Comparison of ENCODE assay signal across 33 cellular contexts in the genomic region with DNA sequence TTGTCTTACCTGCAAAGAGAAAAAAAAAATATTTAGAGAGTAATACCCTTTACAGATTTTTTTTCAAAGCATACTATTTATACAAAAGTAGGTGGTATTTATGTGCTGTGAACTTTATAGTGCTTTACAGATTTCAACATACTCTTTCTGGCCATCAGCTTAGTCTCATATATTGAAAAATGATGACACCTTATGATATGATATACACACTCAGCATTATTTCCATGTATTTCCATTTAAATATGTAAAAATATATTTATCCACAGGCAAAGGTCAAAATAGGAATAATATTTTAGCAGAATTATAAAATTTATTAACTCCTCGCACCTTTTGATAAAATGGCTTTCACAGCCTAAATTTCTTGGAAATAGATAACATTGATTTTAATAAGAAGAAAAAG.
"Had no signal": no experiment of that assay in that cellular context is flagged by ENCODE, and none has a peak within 500 bp of the region (broad histone marks: within the 10 kb centered on the region; RNA-seq: fewer than 3 reads in every experiment).

No MANE protein-coding gene starts in this region.

- H3K4me3 ChIP-seq: adrenal gland, ascending aorta, body of pancreas, breast epithelium, cardiac muscle cell had no signal

- H3K27ac ChIP-seq: adrenal gland, ascending aorta, body of pancreas, brain microvascular endothelial cell, breast epithelium, cardiac muscle cell had no signal

- DNase-seq: activated effector memory CD4-positive, alpha-beta T cell treated with Interleukin-2 at 50 U/mL for 16 hours; activated gamma-delta T cell; activated gamma-delta T cell treated with Interleukin-2 at 50 U/mL for 16 hours; activated naive CD4-positive, alpha-beta T cell; activated naive CD4-positive, alpha-beta T cell treated with anti-CD3 and anti-CD28 coated beads for 36 hours; activated naive CD4-positive, alpha-beta T cell treated with anti-CD3 and anti-CD28 coated beads, Interleukin-2, amount 10 ng/mL, durations not matched to agents 7 days and 5 days; activated naive CD4-positive, alpha-beta T cell treated with anti-CD3 and anti-CD28 coated beads, Interleukin-2, amount 50 U/mL, for 16 hours; activated naive CD4-positive, alpha-beta T cell treated with Interleukin-2 at 50 U/mL for 16 hours; activated naive CD8-positive, alpha-beta T cell treated with anti-CD3 and anti-CD28 coated beads for 36 hours; activated naive CD8-positive, alpha-beta T cell treated with anti-CD3 and anti-CD28 coated beads, Interleukin-2, amount 10 ng/mL, durations not matched to agents 7 days and 5 days; activated naive CD8-positive, alpha-beta T cell treated with anti-CD3 and anti-CD28 coated beads, Interleukin-2, amount 50 U/mL, for 24 hours; activated T-cell treated with anti-CD3 and anti-CD28 coated beads, Interleukin-2, amount 50 U/mL, for 1 hour; activated T-cell treated with anti-CD3 and anti-CD28 coated beads, Interleukin-2, amount 50 U/mL, for 24 hours; activated T-cell treated with anti-CD3 and anti-CD28 coated beads, Interleukin-2, amount 50 U/mL, for 4 hours; activated T-cell treated with anti-CD3 and anti-CD28 coated beads, Interleukin-2, amount 50 U/mL, for 48 hours; activated T-cell treated with anti-CD3 and anti-CD28 coated beads, Interleukin-2, amount 50 U/mL, for 72 hours; adrenal gland; amniotic stem cell; amygdala; anterior cingulate cortex; aorta; body of pancreas; brain microvascular endothelial cell; caudate nucleus; central memory CD4-positive, alpha-beta T cell; cerebellar nuclear complex had no signal

- FAIRE-seq: astrocyte, bronchial epithelial cell had no signal

- H3K9me3 ChIP-seq: adrenal gland, ascending aorta, body of pancreas, breast epithelium had no signal

- H3K27me3 ChIP-seq: adrenal gland, ascending aorta, body of pancreas, brain microvascular endothelial cell, breast epithelium, cardiac muscle cell had no signal

- H3K36me3 ChIP-seq: adrenal gland, ascending aorta, brain microvascular endothelial cell, breast epithelium, cardiac muscle cell had no signal

- ATAC-seq: activated naive CD4-positive, alpha-beta T cell treated with anti-CD3 and anti-CD28 coated beads, Interleukin-2, amount 50 U/mL, for 72 hours; activated naive CD8-positive, alpha-beta T cell treated with anti-CD3 and anti-CD28 coated beads, Interleukin-2, amount 50 U/mL, for 24 hours; activated T-cell treated with anti-CD3 and anti-CD28 coated beads, Interleukin-2, amount 50 U/mL, for 4 hours; activated T-cell treated with anti-CD3 and anti-CD28 coated beads, Interleukin-2, amount 50 U/mL, for 72 hours; activated T-helper 17 cell treated with anti-CD3 and anti-CD28 coated beads, Interleukin-2, amount 50 U/mL, for 72 hours; body of pancreas had no signal

- H3K4me1 ChIP-seq: adrenal gland, ascending aorta, body of pancreas, breast epithelium had no signal
